Comparison of ENCODE assay signal across 35 cellular contexts in the genomic region with DNA sequence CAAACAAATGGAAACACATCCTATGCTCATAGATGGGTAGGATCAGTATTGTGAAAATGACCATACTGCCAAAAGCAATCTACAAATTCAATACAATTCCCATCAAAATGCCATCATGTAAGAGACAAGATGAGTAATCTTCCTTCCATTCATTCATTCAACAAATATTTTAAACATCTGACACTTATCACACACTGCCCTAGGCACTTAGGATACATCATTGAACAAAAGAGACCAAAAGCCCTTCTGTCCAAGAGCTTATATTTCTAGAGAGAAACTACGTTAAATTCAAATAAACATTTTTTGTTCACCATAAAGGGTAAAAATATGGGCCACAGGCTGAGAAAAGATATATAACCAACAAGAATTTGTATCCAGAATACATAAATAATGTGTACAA.
"Had no signal": no experiment of that assay in that cellular context is flagged by ENCODE, and none has a peak within 500 bp of the region (broad histone marks: within the 10 kb centered on the region; RNA-seq: fewer than 3 reads in every experiment).

No MANE protein-coding gene starts in this region.

- DNase-seq: Karpas-422, Kasumi-1, KBM-7, KG1, MG63, MM.1S, MV-4-11, NCI-H1048, NCI-H1092, NCI-H1092 treated with DMSO at 0.1 percent for 48 hours, NCI-H1105, NCI-H1105 treated with DMSO at 0.1 percent for 48 hours, NCI-H1417, NCI-H1417 treated with DMSO at 0.1 percent for 48 hours, NCI-H1436, NCI-H1436 treated with DMSO at 0.1 percent for 48 hours, NCI-H146, NCI-H1694, NCI-H1694 treated with DMSO at 0.1 percent for 48 hours, NCI-H187, NCI-H187 treated with DMSO at 0.1 percent for 48 hours, NCI-H1930, NCI-H2029, NCI-H2029 treated with DMSO at 0.1 percent for 48 hours, NCI-H2081, NCI-H2081 treated with DMSO at 0.1 percent for 48 hours, NCI-H2107, NCI-H2171, NCI-H2171 treated with DMSO at 0.1 percent for 48 hours, NCI-H2227 treated with DMSO at 0.1 percent for 48 hours, NCI-H226, NCI-H345, NCI-H446, NCI-H446 treated with DMSO at 0.1 percent for 48 hours had no signal

- H3K27ac ChIP-seq: KMS-11 had no signal

- H3K9me3 ChIP-seq: MG63 had no signal

- H3K4me3 ChIP-seq: MG63 had no signal

- H3K9ac ChIP-seq: KMS-11 had no signal

- H3K4me2 ChIP-seq: KMS-11 had no signal

- H3K36me3 ChIP-seq: MG63 had no signal
